Comparison of ENCODE assay signal across 11 cellular contexts in genomic region chr12:17335487-17335886, GRCh38.
"Had no signal": no experiment of that assay in that cellular context is flagged by ENCODE, and none has a peak within 500 bp of the region (broad histone marks: within the 10 kb centered on the region; RNA-seq: fewer than 3 reads in every experiment).

No MANE protein-coding gene starts in this region.

- ATAC-seq: HCT116 had no signal

- H2AFZ ChIP-seq: GM23248, GM23338 had no signal

- H3K27ac ChIP-seq: GM23248 had no signal

- FAIRE-seq: H1, H54 had no signal

- DNase-seq: GM23248, GOT3, H7, H9, HCEC 1CT, HFFc6 had no signal

- H3K4me3 ChIP-seq: GM23248, GM23338, HAP-1 had no signal

- H3K4me2 ChIP-seq: GM23338 had no signal

- H3K9me3 ChIP-seq: HAP-1 had no signal

- H3K36me3 ChIP-seq: HAP-1 had no signal

- H3K9ac ChIP-seq: GM23248 had no signal
